8 cellular contexts compared by ENCODE assay signal in the genomic region with DNA sequence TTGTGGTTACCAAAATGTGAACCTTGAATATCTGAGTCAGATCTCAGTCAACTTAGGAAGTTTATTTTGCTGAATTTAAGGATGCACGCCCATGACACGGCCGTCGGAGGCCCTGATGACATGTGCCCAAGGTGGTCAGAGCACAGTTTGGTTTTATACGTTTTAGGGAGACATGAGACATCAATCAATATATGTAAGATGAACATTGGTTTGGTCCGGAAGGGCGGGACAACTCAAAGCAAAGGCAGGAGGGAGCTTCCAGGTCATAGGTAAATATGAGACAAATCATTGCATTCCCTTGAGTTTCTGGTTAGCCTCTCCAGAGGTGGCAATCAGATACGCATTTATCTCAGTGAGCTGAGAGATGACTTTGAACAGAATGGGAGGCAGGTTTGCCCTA. TPM values are rescaled to one million over a fixed set of nuclear protein-coding genes. Genes with fewer than 3 reads are reported as not detected.
DNase-seq lines count a peak whose midpoint lies in the region; ATAC-seq and TF ChIP-seq lines count a peak whose summit lies in the region.

No MANE protein-coding gene starts in this region.

- H3K4me1 ChIP-seq in GM23338 (ENCODE audit: insufficient read depth) (peaks cover 27% of the 10 kb centered on the region), RWPE2 (ENCODE audit: insufficient read depth, poor library complexity, severe bottlenecking) (peaks cover 23% of the 10 kb centered on the region)

- peaks cover 6% of the 10 kb centered on the region for H4K20me1 ChIP-seq in GM23338 (replicated peaks; ENCODE audit: insufficient read depth)

- peaks cover 4% of the 10 kb centered on the region; the same call in 1 of the 3 replicates for H3K36me3 Mint-ChIP-seq in GM23338 (ENCODE audit: low read depth)

- H2AFZ ChIP-seq in GM23338 = 0 out of 2 replicates have a peak overlapping the region, but pooled peaks have one; percentile 67

- peaks cover 25% of the 10 kb centered on the region for H3K4me1 Mint-ChIP-seq in GM23338

- no peaks in the 10 kb centered on the region for H3K9me3 Mint-ChIP-seq in GM23338

- H3K27ac Mint-ChIP-seq in GM23338 = peak overlapping the region; percentile 99

- ATAC-seq in GM23338 (no peak), RWPE2 (ENCODE audit: low read depth) (no peak), GM21737 (IDR thresholded peaks at IDR 0.05; ENCODE audit: unreplicated experiment) (no peak), HG03520 (IDR thresholded peaks at IDR 0.05; ENCODE audit: unreplicated experiment) (no peak)

- TF ChIP-seq CTCF in GM23338 (conservative IDR thresholded peaks at IDR 0.05; ENCODE audit: low read depth in 2 of 2) = no peak
- TF ChIP-seq CTCF in RWPE2 (IDR thresholded peaks at IDR 0.05; ENCODE audit: poor library complexity, severe bottlenecking) = no peak
- no peak for TF ChIP-seq CTCF in epithelial cell of esophagus (IDR thresholded peaks at IDR 0.05; ENCODE audit: insufficient read depth, low read depth, low read length, missing control alignments)
- TF ChIP-seq CTCF in retinal pigment epithelial cell (conservative IDR thresholded peaks at IDR 0.05; ENCODE audit: low read depth, low read length) = no peak

- H3K27me3 ChIP-seq in GM23338 (ENCODE audit: insufficient read depth) (no peaks in the 10 kb centered on the region), RWPE2 (ENCODE audit: insufficient read depth, poor library complexity, severe bottlenecking) (no peaks in the 10 kb centered on the region)

- peak overlapping the region; percentile 96 for H3K27ac ChIP-seq in GM23338 (ENCODE audit: low read depth)
- peak overlapping the region; percentile 70 for H3K27ac ChIP-seq in RWPE2 (ENCODE audit: poor library complexity, severe bottlenecking)

- H3F3A ChIP-seq in GM23338 (replicated peaks; ENCODE audit: low read depth) = no peaks in the 10 kb centered on the region

- peaks cover 10% of the 10 kb centered on the region for H3K27me3 Mint-ChIP-seq in GM23338 (ENCODE audit: insufficient read depth, low read depth, poor library complexity)

- H3K79me2 ChIP-seq in GM23338 (replicated peaks; ENCODE audit: insufficient read depth) = peaks cover 32% of the 10 kb centered on the region

- peak overlapping the region; percentile 93 for H3K4me3 Mint-ChIP-seq in GM23338

- H3K9me3 ChIP-seq in RWPE2 (ENCODE audit: severe bottlenecking) = no peaks in the 10 kb centered on the region

- H3K4me2 ChIP-seq in GM23338 = peak overlapping the region; percentile 79

- H3K9me2 ChIP-seq in GM23338 (ENCODE audit: insufficient read depth) = no peaks in the 10 kb centered on the region

- H3K36me3 ChIP-seq in GM23338 (ENCODE audit: insufficient read depth) = no peaks in the 10 kb centered on the region
- H3K36me3 ChIP-seq in RWPE2 (ENCODE audit: low read depth) = peaks cover 34% of the 10 kb centered on the region

- H3K4me3 ChIP-seq in GM23338 = peak overlapping the region; percentile 78
- no peak overlapping the region for H3K4me3 ChIP-seq in RWPE2 (ENCODE audit: severe bottlenecking)
- H3K4me3 ChIP-seq in epithelial cell of esophagus (ENCODE audit: low read length) = peak overlapping the region; percentile 87
- peak overlapping the region; percentile 99 for H3K4me3 ChIP-seq in retinal pigment epithelial cell (ENCODE audit: low read length)

- DNase-seq in GM23338 (ENCODE audit: low spot score) (no peak), RWPE2 (ENCODE audit: low spot score) (no peak), epithelial cell of esophagus (ENCODE audit: low read depth) (no peak), retinal pigment epithelial cell (ENCODE audit: low read depth) (no peak), HCEC 1CT (no peak)
- DNase-seq in stimulated activated CD4-positive, alpha-beta T cell treated with anti-CD3 and anti-CD28 coated beads, Interleukin-4, amount 100 ng/mL, for 1 hour = no peak

TF ChIP-seq in GM23338, 12 proteins besides CTCF, POLR2A, EP300 and RAD21:
- TF ChIP-seq CREB1 (CRISPR knock-in tag; IDR thresholded peaks at IDR 0.05; ENCODE audit: low read depth) (no peak), ETS1 (IDR thresholded peaks at IDR 0.05) (no peak)

RNA-seq across cellular contexts. Expression of gene PRMT2, which starts 1.0 kb away (rescaled TPM):
- 56.9 and 65.1 TPM in 2 replicates for total RNA-seq in GM23338 (2014; rRNA removed; shearing (Covaris generic))
- polyA plus RNA-seq in GM23338 (2016; fragmentation: Nextera tagmentation; extraction: Ambion mirVana) = 43.2 and 51.9 TPM in 2 replicates

RNA-seq across cellular contexts. Expression of gene S100B, which starts 29.5 kb away (rescaled TPM):
- 0.23 and 1.5 TPM in 2 replicates for total RNA-seq in GM23338 (2014; rRNA removed; shearing (Covaris generic))
- 0.96 and 0.97 TPM in 2 replicates for polyA plus RNA-seq in GM23338 (2016; fragmentation: Nextera tagmentation; extraction: Ambion mirVana)
